Comparison of ENCODE assay signal across 11 cellular contexts in genomic region chr12:96347130-96347699, GRCh38. TPM values are rescaled to one million over a fixed set of nuclear protein-coding genes. Genes with fewer than 3 reads are reported as not detected.
DNase-seq lines count a peak whose midpoint lies in the region; ATAC-seq and TF ChIP-seq lines count a peak whose summit lies in the region.
"Had no signal": no experiment of that assay in that cellular context is flagged by ENCODE, and none has a peak within 500 bp of the region (broad histone marks: within the 10 kb centered on the region; RNA-seq: fewer than 3 reads in every experiment).

No MANE protein-coding gene starts in this region.

- H3K4me3 ChIP-seq in colonic mucosa (peak overlapping the region; percentile 16), mucosa of rectum (ENCODE audit: low read length in 2 of 2) (peak overlapping the region; percentile 31 to 56)

- H3K4me1 ChIP-seq in colonic mucosa (no peaks in the 10 kb centered on the region), mucosa of rectum (ENCODE audit: control insufficient read depth in 2 of 2, insufficient read depth in 2 of 2, low read length in 2 of 2) (peaks cover 3 to 4% of the 10 kb centered on the region in 2 donors)

- H3K27ac ChIP-seq in KOPT-K1 (ENCODE audit: low read depth, low read length, poor library complexity, severe bottlenecking) (peak overlapping the region; percentile 56), colonic mucosa (peak overlapping the region; percentile 65), mucosa of rectum (ENCODE audit: low read depth in 2 of 2, low read length in 2 of 2) (peak overlapping the region; percentile 29 to 56)
- H3K27ac ChIP-seq: C4-2B had no signal

- H3K9me3 ChIP-seq in KOPT-K1 (ENCODE audit: insufficient read depth, low read length, poor library complexity, severe bottlenecking) (peaks cover 23% of the 10 kb centered on the region), colonic mucosa (no peaks in the 10 kb centered on the region), mucosa of rectum (ENCODE audit: control insufficient read depth in 2 of 2, low read length in 2 of 2) (peaks cover 0 to 3% of the 10 kb centered on the region in 2 donors)

- no peak for ATAC-seq in GM21526 (IDR thresholded peaks at IDR 0.05; ENCODE audit: low FRiP score, unreplicated experiment)

- H3K27me3 ChIP-seq in colonic mucosa (no peaks in the 10 kb centered on the region), mucosa of rectum (ENCODE audit: control insufficient read depth in 2 of 2, insufficient read depth in 2 of 2, low read length in 2 of 2) (no peaks in the 10 kb centered on the region)

- intact Hi-C loops in colonic mucosa (cut with DNase I): loop anchor here (10.0 kb wide), 1 partner anchor 48 kb away; no protein-coding TSS in a partner anchor

- in situ Hi-C loops in ACHN (cut with HindIII; ENCODE audit: low pct_ligation_motif_present, low pct_unique_long_range_greater_than_20kb, low sequenced_read_pairs): no loop called here

- H3K36me3 ChIP-seq in KOPT-K1 (ENCODE audit: insufficient read depth, low read length) (peaks cover 4% of the 10 kb centered on the region; the same call in 1 of the 2 replicates), colonic mucosa (no peaks in the 10 kb centered on the region), mucosa of rectum (ENCODE audit: control insufficient read depth in 2 of 2, insufficient read depth in 2 of 2, low read length in 2 of 2) (no peaks in the 10 kb centered on the region)

- no peak for TF ChIP-seq CTCF in colonic mucosa (IDR thresholded peaks at IDR 0.05)

- H3K9ac ChIP-seq in colonic mucosa (ENCODE audit: low read depth in 2 of 2, low read length in 2 of 2) (peak overlapping the region in 1 of 2 donors; percentile 34), mucosa of rectum (ENCODE audit: low read depth in 1 of 2, low read length in 2 of 2) (peak overlapping the region in 1 of 2 donors; percentile 22)

- DNase-seq in ACHN: peak; percentile 38
- DNase-seq in colonic mucosa: peak; percentile 23
- no peak for DNase-seq in HUDEP-2 (lab: John Stamatoyannopoulos, UW; ENCODE audit: unreplicated experiment in 76 of 76)
- DNase-seq in cerebellar cortex (ENCODE audit: low spot score): no peak
- DNase-seq in activated CD4-positive, alpha-beta T cell treated with anti-CD3 and anti-CD28 coated beads, Interleukin-2, amount 50 U/mL, for 1 hour: no peak
- DNase-seq: activated CD4-positive, alpha-beta T cell treated with anti-CD3 and anti-CD28 coated beads for 48 hours; Kasumi-1 had no signal

RNA-seq across cellular contexts. Expression of gene CDK17, which starts 53.0 kb away (rescaled TPM):
- total RNA-seq in colonic mucosa: 10 to 100 TPM; 13.2 to 23.4 TPM

Comparison
In these comparisons a context has a peak if more than half of its experiments do, and no peak if none do; other contexts are left out.
1. DNase-seq: peak in ACHN (single experiment) and colonic mucosa (single experiment); none in HUDEP-2 (0 of 76), cerebellar cortex (single experiment) and activated CD4-positive, alpha-beta T cell treated with anti-CD3 and anti-CD28 coated beads, Interleukin-2, amount 50 U/mL, for 1 hour (single experiment).
2. Peak in every context shown above with its lines, with median percentiles within 50 percentile points of each other: H3K27ac ChIP-seq.